12 cellular contexts compared by ENCODE assay signal in the genomic region with DNA sequence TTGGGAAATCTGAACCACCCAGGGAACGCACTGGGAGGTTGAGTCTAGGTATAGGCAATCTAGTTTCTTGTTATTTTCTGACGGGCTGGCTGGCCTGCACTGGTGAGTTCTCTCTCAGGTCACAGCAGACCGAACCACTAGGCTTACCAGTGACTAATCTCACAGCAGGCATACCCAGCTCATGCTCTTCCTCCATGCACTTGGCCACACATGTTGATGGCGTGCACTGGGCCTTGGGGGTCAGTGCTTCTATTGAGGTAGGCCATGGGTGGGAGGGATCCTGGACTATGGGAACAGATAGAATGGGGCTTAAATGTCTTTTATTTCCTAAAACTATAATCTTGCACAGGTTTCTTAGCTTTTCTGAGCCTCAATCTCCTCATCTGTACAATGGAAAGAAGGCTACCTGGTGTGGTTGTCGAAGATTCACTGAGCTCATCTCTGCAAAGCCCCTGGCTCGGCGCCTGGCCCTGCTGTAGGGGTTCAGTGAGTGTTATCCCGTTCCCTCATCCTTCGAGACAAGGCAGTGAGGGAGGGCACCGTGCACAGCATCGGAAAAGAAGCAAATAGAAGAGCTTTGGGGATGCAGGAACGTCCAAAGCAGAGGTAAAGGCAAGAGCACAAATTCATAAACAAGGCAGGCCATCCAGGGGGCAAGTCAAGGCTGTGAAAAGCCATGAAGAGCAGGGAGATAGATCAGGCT. TPM values are rescaled to one million over a fixed set of nuclear protein-coding genes. Genes with fewer than 3 reads are reported as not detected.
DNase-seq lines count a peak whose midpoint lies in the region; ATAC-seq and TF ChIP-seq lines count a peak whose summit lies in the region.
"Had no signal": no experiment of that assay in that cellular context is flagged by ENCODE, and none has a peak within 500 bp of the region (broad histone marks: within the 10 kb centered on the region; RNA-seq: fewer than 3 reads in every experiment).

No MANE protein-coding gene starts in this region.

- peak; percentile 27 to 36 for ATAC-seq in activated naive CD4-positive, alpha-beta T cell treated with anti-CD3 and anti-CD28 coated beads, Interleukin-2, amount 50 U/mL, for 72 hours
- peak; percentile 52 for ATAC-seq in activated T-helper 17 cell treated with anti-CD3 and anti-CD28 coated beads, Interleukin-2, amount 50 U/mL, for 72 hours (replicated peaks)

- peak overlapping the region in 1 of 2 donors; percentile 32 for H3K27ac Mint-ChIP-seq in activated naive CD4-positive, alpha-beta T cell treated with anti-CD3 and anti-CD28 coated beads, Interleukin-2, amount 50 U/mL, for 72 hours
- H3K27ac Mint-ChIP-seq in activated naive CD4-positive, alpha-beta T cell treated with anti-CD3 and anti-CD28 coated beads for 36 hours, result no peak overlapping the region
- H3K27ac Mint-ChIP-seq in activated T-helper 17 cell treated with anti-CD3 and anti-CD28 coated beads, Interleukin-2, amount 50 U/mL, for 72 hours, result peak overlapping the region; percentile 61
- peak overlapping the region; percentile 63 for H3K27ac Mint-ChIP-seq in type B pancreatic cell

- no peak for DNase-seq in activated naive CD4-positive, alpha-beta T cell treated with anti-CD3 and anti-CD28 coated beads, Interleukin-2, amount 50 U/mL, for 72 hours (ENCODE audit: low spot score in 2 of 2)
- no peak for DNase-seq in activated naive CD4-positive, alpha-beta T cell treated with anti-CD3 and anti-CD28 coated beads for 36 hours
- DNase-seq in iris pigment epithelial cell (ENCODE audit: low read depth), result peak; percentile 46
- no peak for DNase-seq in type B pancreatic cell (ENCODE audit: extremely low spot score, unreplicated experiment)
- no peak for DNase-seq in dedifferentiated amniotic fluid mesenchymal stem cell (ENCODE audit: extremely low spot score)
- DNase-seq in erythroblast (lab: John Stamatoyannopoulos, UW), result no peak
- no peak for DNase-seq in SHP77 treated with DMSO at 0.1 percent for 48 hours (lab: John Stamatoyannopoulos, UW)
- DNase-seq: activated CD4-positive, alpha-beta T cell treated with anti-CD3 and anti-CD28 coated beads, Interleukin-2, amount 50 U/mL, for 1 hour; lower lobe of right lung; NCI-H2081 treated with DMSO at 0.1 percent for 48 hours; Peyer's patch had no signal

- TF ChIP-seq CTCF in type B pancreatic cell (conservative IDR thresholded peaks at IDR 0.05), result no peak

- no peaks in the 10 kb centered on the region for H3K9me3 Mint-ChIP-seq in activated naive CD4-positive, alpha-beta T cell treated with anti-CD3 and anti-CD28 coated beads, Interleukin-2, amount 50 U/mL, for 72 hours
- H3K9me3 Mint-ChIP-seq in activated naive CD4-positive, alpha-beta T cell treated with anti-CD3 and anti-CD28 coated beads for 36 hours, result no peaks in the 10 kb centered on the region
- no peaks in the 10 kb centered on the region for H3K9me3 Mint-ChIP-seq in activated T-helper 17 cell treated with anti-CD3 and anti-CD28 coated beads, Interleukin-2, amount 50 U/mL, for 72 hours
- H3K9me3 Mint-ChIP-seq in type B pancreatic cell, result no peaks in the 10 kb centered on the region

- H3K36me3 Mint-ChIP-seq in activated naive CD4-positive, alpha-beta T cell treated with anti-CD3 and anti-CD28 coated beads, Interleukin-2, amount 50 U/mL, for 72 hours, result no peaks in the 10 kb centered on the region
- H3K36me3 Mint-ChIP-seq in activated naive CD4-positive, alpha-beta T cell treated with anti-CD3 and anti-CD28 coated beads for 36 hours (ENCODE audit: low read depth), result no peaks in the 10 kb centered on the region
- peaks cover 17% of the 10 kb centered on the region for H3K36me3 Mint-ChIP-seq in activated T-helper 17 cell treated with anti-CD3 and anti-CD28 coated beads, Interleukin-2, amount 50 U/mL, for 72 hours (ENCODE audit: low read depth)
- peaks cover 3% of the 10 kb centered on the region for H3K36me3 Mint-ChIP-seq in type B pancreatic cell

- peaks cover 9% of the 10 kb centered on the region for H3K4me1 Mint-ChIP-seq in activated naive CD4-positive, alpha-beta T cell treated with anti-CD3 and anti-CD28 coated beads for 36 hours (ENCODE audit: low read depth)
- peaks cover 10% of the 10 kb centered on the region for H3K4me1 Mint-ChIP-seq in activated T-helper 17 cell treated with anti-CD3 and anti-CD28 coated beads, Interleukin-2, amount 50 U/mL, for 72 hours
- H3K4me1 Mint-ChIP-seq in type B pancreatic cell (ENCODE audit: unreplicated experiment), result peaks cover 10% of the 10 kb centered on the region

- H3K4me3 Mint-ChIP-seq in activated naive CD4-positive, alpha-beta T cell treated with anti-CD3 and anti-CD28 coated beads for 36 hours, result no peak overlapping the region
- no peak overlapping the region for H3K4me3 Mint-ChIP-seq in activated T-helper 17 cell treated with anti-CD3 and anti-CD28 coated beads, Interleukin-2, amount 50 U/mL, for 72 hours
- H3K4me3 Mint-ChIP-seq in type B pancreatic cell, result peak overlapping the region; percentile 34

- intact Hi-C loops in activated naive CD4-positive, alpha-beta T cell treated with anti-CD3 and anti-CD28 coated beads for 36 hours (cut with micrococcal nuclease), result no loop called here

- no peaks in the 10 kb centered on the region for H3K27me3 Mint-ChIP-seq in activated naive CD4-positive, alpha-beta T cell treated with anti-CD3 and anti-CD28 coated beads for 36 hours (ENCODE audit: low read depth)
- no peaks in the 10 kb centered on the region for H3K27me3 Mint-ChIP-seq in activated T-helper 17 cell treated with anti-CD3 and anti-CD28 coated beads, Interleukin-2, amount 50 U/mL, for 72 hours
- peaks cover 4% of the 10 kb centered on the region for H3K27me3 Mint-ChIP-seq in type B pancreatic cell

- no peak for TF ChIP-seq POLR2A in erythroblast (IDR thresholded peaks at IDR 0.05; ENCODE audit: low read length)

- CTCF ChIA-PET in activated naive CD4-positive, alpha-beta T cell treated with anti-CD3 and anti-CD28 coated beads for 36 hours (lab: Charles Lee), result no interaction called here

RNA-seq across cellular contexts. Expression of gene ATG16L1, which starts 41.3 kb away (rescaled TPM):
- 10 to 100 TPM; 30.6 to 34.2 TPM for total RNA-seq in activated naive CD4-positive, alpha-beta T cell treated with anti-CD3 and anti-CD28 coated beads, Interleukin-2, amount 50 U/mL, for 72 hours
- total RNA-seq in activated naive CD4-positive, alpha-beta T cell treated with anti-CD3 and anti-CD28 coated beads for 36 hours, result 10 to 100 TPM; 21.2 to 24.2 TPM
- total RNA-seq in activated T-helper 17 cell treated with anti-CD3 and anti-CD28 coated beads, Interleukin-2, amount 50 U/mL, for 72 hours, result 10 to 100 TPM; 24.5 to 34.1 TPM
- 50.3 and 123 TPM in 2 replicates for total RNA-seq in type B pancreatic cell (ENCODE audit: low replicate concordance)
